Comparison of ENCODE assay signal across 10 cellular contexts in genomic region chr5:93359296-93359957, GRCh38.
DNase-seq lines count a peak whose midpoint lies in the region; ATAC-seq, FAIRE-seq and TF ChIP-seq lines count a peak whose summit lies in the region.
"Had no signal": no experiment of that assay in that cellular context is flagged by ENCODE, and none has a peak within 500 bp of the region (broad histone marks: within the 10 kb centered on the region; RNA-seq: fewer than 3 reads in every experiment).

No MANE protein-coding gene starts in this region.

- H3K4me3 Mint-ChIP-seq in activated T-helper 2 cell treated with anti-CD3 and anti-CD28 coated beads, Interferon-gamma antibody, Interleukin-2, Interleukin-4, amounts not matched to agents 10 μg/mL and 5 μg/mL and 100 μg/mL, durations not matched to agents 14 hours and 24 hours and 36 hours (ENCODE audit: low read depth): no peak overlapping the region

- no peaks in the 10 kb centered on the region for H3K36me3 Mint-ChIP-seq in activated T-helper 2 cell treated with anti-CD3 and anti-CD28 coated beads, Interferon-gamma antibody, Interleukin-2, Interleukin-4, amounts not matched to agents 10 μg/mL and 5 μg/mL and 100 μg/mL, durations not matched to agents 14 hours and 24 hours and 36 hours (ENCODE audit: low read depth)

- peak in 3 of 4 donors; percentile 47 to 54 (median 50) for ATAC-seq in heart left ventricle
- ATAC-seq in upper lobe of left lung (ENCODE audit: low FRiP score in 2 of 2): peak; percentile 29 to 43

- no peak overlapping the region for H3K27ac Mint-ChIP-seq in activated T-helper 2 cell treated with anti-CD3 and anti-CD28 coated beads, Interferon-gamma antibody, Interleukin-2, Interleukin-4, amounts not matched to agents 10 μg/mL and 5 μg/mL and 100 μg/mL, durations not matched to agents 14 hours and 24 hours and 36 hours

- DNase-seq in heart left ventricle: no peak
- DNase-seq in right atrium auricular region (ENCODE audit: low spot score): no peak
- peak; percentile 82 for DNase-seq in adipocyte (ENCODE audit: low read depth)
- no peak for DNase-seq in keratinocyte (ENCODE audit: low read depth, low spot score)
- DNase-seq in upper lobe of left lung: no peak
- no peak for DNase-seq in activated CD4-positive, alpha-beta T cell treated with anti-CD3 and anti-CD28 coated beads, Interleukin-2, amount 50 U/mL, for 1 hour
- no peak for DNase-seq in NCI-H2171 treated with DMSO at 0.1 percent for 48 hours (lab: John Stamatoyannopoulos, UW)
- DNase-seq in activated T-helper 2 cell treated with anti-CD3 and anti-CD28 coated beads, Interferon-gamma antibody, Interleukin-2, Interleukin-4, amounts not matched to agents 10 μg/mL and 5 μg/mL and 100 μg/mL, durations not matched to agents 14 hours and 24 hours and 36 hours (ENCODE audit: low spot score): no peak
- DNase-seq: BE2C, NCI-H510A treated with DMSO at 0.1 percent for 48 hours had no signal

- no peaks in the 10 kb centered on the region for H3K9me3 Mint-ChIP-seq in activated T-helper 2 cell treated with anti-CD3 and anti-CD28 coated beads, Interferon-gamma antibody, Interleukin-2, Interleukin-4, amounts not matched to agents 10 μg/mL and 5 μg/mL and 100 μg/mL, durations not matched to agents 14 hours and 24 hours and 36 hours

- TF ChIP-seq POLR2A in heart left ventricle (IDR thresholded peaks at IDR 0.05) (no peak), upper lobe of left lung (IDR thresholded peaks at IDR 0.05) (no peak)

- H2AFZ ChIP-seq in keratinocyte (ENCODE audit: control insufficient read depth, low read length): peak overlapping the region; percentile 76

- H3K27me3 Mint-ChIP-seq in activated T-helper 2 cell treated with anti-CD3 and anti-CD28 coated beads, Interferon-gamma antibody, Interleukin-2, Interleukin-4, amounts not matched to agents 10 μg/mL and 5 μg/mL and 100 μg/mL, durations not matched to agents 14 hours and 24 hours and 36 hours (ENCODE audit: low read depth): no peaks in the 10 kb centered on the region

- no peaks in the 10 kb centered on the region for H3K79me2 ChIP-seq in keratinocyte (ENCODE audit: control insufficient read depth, insufficient read depth, low read length)

- peak in 2 of 4 donors; percentile 30 for TF ChIP-seq EP300 in upper lobe of left lung (IDR thresholded peaks at IDR 0.05)

- H3K4me1 Mint-ChIP-seq in activated T-helper 2 cell treated with anti-CD3 and anti-CD28 coated beads, Interferon-gamma antibody, Interleukin-2, Interleukin-4, amounts not matched to agents 10 μg/mL and 5 μg/mL and 100 μg/mL, durations not matched to agents 14 hours and 24 hours and 36 hours (ENCODE audit: low read depth): no peaks in the 10 kb centered on the region

- H3K36me3 ChIP-seq in heart left ventricle: no peaks in the 10 kb centered on the region
- H3K36me3 ChIP-seq in right atrium auricular region: no peaks in the 10 kb centered on the region
- no peaks in the 10 kb centered on the region for H3K36me3 ChIP-seq in adipocyte (ENCODE audit: control insufficient read depth, insufficient read depth, low read length, severe bottlenecking)
- no peaks in the 10 kb centered on the region for H3K36me3 ChIP-seq in keratinocyte (ENCODE audit: control insufficient read depth in 2 of 2, extremely low read depth in 1 of 2, insufficient read depth in 2 of 2, low read length in 2 of 2)
- H3K36me3 ChIP-seq in upper lobe of left lung: no peaks in the 10 kb centered on the region
- H3K36me3 ChIP-seq: BE2C had no signal

- peak overlapping the region; percentile 58 for H3K4me2 ChIP-seq in keratinocyte (ENCODE audit: control insufficient read depth, extremely low read depth, insufficient read depth, low read depth, low read length)

- dilution Hi-C loops in keratinocyte (cut with MboI; ENCODE audit: extremely low pct_ligation_motif_present, low sequenced_read_pairs): no loop called here

- H3K27ac ChIP-seq in heart left ventricle (no peak overlapping the region), right atrium auricular region (no peak overlapping the region), keratinocyte (ENCODE audit: control insufficient read depth, insufficient read depth, low read length) (peak overlapping the region; percentile 33), upper lobe of left lung (peak overlapping the region in 3 of 4 donors; percentile 6 to 57 (median 36))

- H3K9me1 ChIP-seq in keratinocyte (ENCODE audit: control insufficient read depth, extremely low read depth, insufficient read depth, low read length): no peaks in the 10 kb centered on the region

- peaks cover 0 to 5% (median 0%) of the 10 kb centered on the region in 12 donors for H3K9me3 ChIP-seq in heart left ventricle
- no peaks in the 10 kb centered on the region for H3K9me3 ChIP-seq in right atrium auricular region
- H3K9me3 ChIP-seq in adipocyte (ENCODE audit: control insufficient read depth, low read length): no peaks in the 10 kb centered on the region
- H3K9me3 ChIP-seq in keratinocyte (ENCODE audit: control insufficient read depth, low read depth, low read length): no peaks in the 10 kb centered on the region
- H3K9me3 ChIP-seq in upper lobe of left lung: no peaks in the 10 kb centered on the region
- H3K9me3 ChIP-seq: BE2C had no signal

- no peaks in the 10 kb centered on the region for H3K27me3 ChIP-seq in heart left ventricle
- no peaks in the 10 kb centered on the region for H3K27me3 ChIP-seq in right atrium auricular region
- no peaks in the 10 kb centered on the region for H3K27me3 ChIP-seq in adipocyte (replicated peaks; ENCODE audit: control insufficient read depth, insufficient read depth, low read length)
- H3K27me3 ChIP-seq in keratinocyte (ENCODE audit: control insufficient read depth, extremely low read depth, insufficient read depth, low read length): no peaks in the 10 kb centered on the region
- no peaks in the 10 kb centered on the region for H3K27me3 ChIP-seq in upper lobe of left lung
- H3K27me3 ChIP-seq: BE2C had no signal

- H4K20me1 ChIP-seq in keratinocyte (ENCODE audit: control insufficient read depth, extremely low read depth, insufficient read depth, low read length): no peaks in the 10 kb centered on the region

- whole genome bisulfite sequencing in heart left ventricle, 4 donors: 27 to 34% (median 29%) methylated on average over 9 of the region's 9 CpGs
- 32 to 40% methylated on average over 9 of the region's 9 CpGs for WGBS in upper lobe of left lung, 2 donors

- H3K9ac ChIP-seq in adipocyte (ENCODE audit: low read length) (no peak overlapping the region), keratinocyte (ENCODE audit: control insufficient read depth, extremely low read depth, insufficient read depth, low read length) (no peak overlapping the region)

- no peak for TF ChIP-seq CTCF in heart left ventricle (IDR thresholded peaks at IDR 0.05)
- no peak for TF ChIP-seq CTCF in right atrium auricular region (IDR thresholded peaks at IDR 0.05)
- no peak for TF ChIP-seq CTCF in keratinocyte (optimal IDR thresholded peaks at IDR 0.05 in 1 of 3, IDR thresholded peaks at IDR 0.05 in 1 of 3, conservative IDR thresholded peaks at IDR 0.05 in 1 of 3; ENCODE audit: extremely low read depth in 1 of 3, insufficient read depth in 2 of 3, low read length in 3 of 3)
- no peak for TF ChIP-seq CTCF in upper lobe of left lung (IDR thresholded peaks at IDR 0.05)

- peaks cover 0 to 9% (median 1%) of the 10 kb centered on the region in 12 donors for H3K4me1 ChIP-seq in heart left ventricle
- H3K4me1 ChIP-seq in right atrium auricular region: peaks cover 0 to 14% of the 10 kb centered on the region in 2 donors
- H3K4me1 ChIP-seq in adipocyte (ENCODE audit: control insufficient read depth, insufficient read depth, low read length): peaks cover 11% of the 10 kb centered on the region
- peaks cover 23% of the 10 kb centered on the region for H3K4me1 ChIP-seq in keratinocyte (ENCODE audit: control insufficient read depth, extremely low read depth, insufficient read depth, low read length)
- peaks cover 0 to 6% (median 0%) of the 10 kb centered on the region in 4 donors for H3K4me1 ChIP-seq in upper lobe of left lung

- intact Hi-C loops in heart left ventricle (cut with DNase I): no loop called here
- intact Hi-C loops in activated T-helper 2 cell treated with anti-CD3 and anti-CD28 coated beads, Interferon-gamma antibody, Interleukin-2, Interleukin-4, amounts not matched to agents 10 μg/mL and 5 μg/mL and 100 μg/mL, durations not matched to agents 14 hours and 24 hours and 36 hours (cut with micrococcal nuclease): no loop called here

- H3K4me3 ChIP-seq in heart left ventricle: no peak overlapping the region
- no peak overlapping the region for H3K4me3 ChIP-seq in right atrium auricular region
- H3K4me3 ChIP-seq in adipocyte (ENCODE audit: low read length): no peak overlapping the region
- H3K4me3 ChIP-seq in keratinocyte (ENCODE audit: control insufficient read depth in 2 of 3, extremely low read depth in 1 of 3, insufficient read depth in 2 of 3, low read depth in 1 of 3, low read length in 3 of 3): peak overlapping the region in 1 of 3 experiments; percentile 25
- H3K4me3 ChIP-seq in upper lobe of left lung: no peak overlapping the region

- peak; percentile 94 for FAIRE-seq in keratinocyte (lab: Jason Lieb, UNC)

Comparison
In these comparisons a context has a peak if more than half of its experiments do, and no peak if none do; other contexts are left out.
1. H3K27ac ChIP-seq: peak in keratinocyte (single experiment) and upper lobe of left lung (3 of 4); none in heart left ventricle (0 of 12) and right atrium auricular region (0 of 2).